34 cellular contexts compared by ENCODE assay signal in genomic region chrX:44550563-44550962, GRCh38.
"Had no signal": no experiment of that assay in that cellular context is flagged by ENCODE, and none has a peak within 500 bp of the region (broad histone marks: within the 10 kb centered on the region; RNA-seq: fewer than 3 reads in every experiment).

No MANE protein-coding gene starts in this region.

- H3K9me3 ChIP-seq: MG63 had no signal

- H3K36me3 ChIP-seq: MG63 had no signal

- DNase-seq: Karpas-422, Kasumi-1, MG63, MM.1S, MV-4-11, NCI-H1048, NCI-H1092, NCI-H1092 treated with DMSO at 0.1 percent for 48 hours, NCI-H1105, NCI-H1105 treated with DMSO at 0.1 percent for 48 hours, NCI-H1417, NCI-H1417 treated with DMSO at 0.1 percent for 48 hours, NCI-H1436, NCI-H1436 treated with DMSO at 0.1 percent for 48 hours, NCI-H146, NCI-H1694, NCI-H1694 treated with DMSO at 0.1 percent for 48 hours, NCI-H187, NCI-H187 treated with DMSO at 0.1 percent for 48 hours, NCI-H1930, NCI-H2029, NCI-H2029 treated with DMSO at 0.1 percent for 48 hours, NCI-H2081, NCI-H2081 treated with DMSO at 0.1 percent for 48 hours, NCI-H2107, NCI-H2171, NCI-H2171 treated with DMSO at 0.1 percent for 48 hours, NCI-H2227 treated with DMSO at 0.1 percent for 48 hours, NCI-H226, NCI-H345, NCI-H446, NCI-H446 treated with DMSO at 0.1 percent for 48 hours, NCI-H510A, NCI-H510A treated with DMSO at 0.1 percent for 48 hours had no signal

- H3K4me3 ChIP-seq: MG63 had no signal
